Comparison of ENCODE assay signal across 17 cellular contexts in the genomic region with DNA sequence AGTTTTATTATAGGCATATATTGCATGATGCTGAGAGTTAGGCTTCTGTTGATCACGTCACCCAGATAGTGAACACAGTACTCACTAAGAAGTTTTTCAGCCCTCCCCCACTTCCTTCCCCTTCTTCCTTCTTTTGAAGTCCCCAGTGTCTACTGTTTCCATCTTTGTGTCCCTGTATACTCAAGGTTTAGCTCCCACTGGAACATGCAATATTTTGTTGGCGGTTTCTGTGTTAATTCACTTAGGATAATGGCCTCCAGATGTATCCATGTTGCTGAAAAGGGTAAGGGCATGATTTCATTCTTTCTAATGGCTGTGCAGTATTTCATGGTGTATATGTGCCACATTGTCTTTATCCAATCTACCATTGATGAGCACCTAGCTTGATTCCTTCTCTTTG.
DNase-seq lines count a peak whose midpoint lies in the region; TF ChIP-seq lines count a peak whose summit lies in the region.
"Had no signal": no experiment of that assay in that cellular context is flagged by ENCODE, and none has a peak within 500 bp of the region (broad histone marks: within the 10 kb centered on the region; RNA-seq: fewer than 3 reads in every experiment).

No MANE protein-coding gene starts in this region.

- no peak overlapping the region for H3K14ac ChIP-seq in mesenchymal stem cell (ENCODE audit: low read length in 2 of 2)

- H2BK120ac ChIP-seq in mesenchymal stem cell (ENCODE audit: low read depth, low read length) = no peak overlapping the region

- H3K23ac ChIP-seq in mesenchymal stem cell (ENCODE audit: low read length in 2 of 2) = no peak overlapping the region

- intact Hi-C loops in left ventricle myocardium inferior (cut with micrococcal nuclease) = no loop called here

- TF ChIP-seq CTCF in AG10803 (conservative IDR thresholded peaks at IDR 0.05; ENCODE audit: low read length) (no peak), endothelial cell (IDR thresholded peaks at IDR 0.05; ENCODE audit: unreplicated experiment) (no peak), left ventricle myocardium inferior (IDR thresholded peaks at IDR 0.05; ENCODE audit: borderline replicate concordance) (no peak)

- H4K91ac ChIP-seq in mesenchymal stem cell (ENCODE audit: low read length) = no peak overlapping the region

- H3K27me3 Mint-ChIP-seq in endothelial cell (ENCODE audit: unreplicated experiment) = no peaks in the 10 kb centered on the region
- H3K27me3 Mint-ChIP-seq: CD8-positive, alpha-beta memory T cell had no signal

- no peak overlapping the region for H3K18ac ChIP-seq in mesenchymal stem cell (ENCODE audit: low read depth in 1 of 2, low read length in 2 of 2)

- H3K36me3 Mint-ChIP-seq in endothelial cell (ENCODE audit: low read depth, unreplicated experiment) = no peaks in the 10 kb centered on the region

- no peaks in the 10 kb centered on the region for H3K9me2 ChIP-seq in Karpas-422 (replicated peaks; ENCODE audit: insufficient read depth, low read length)

- H3K4me3 ChIP-seq in AG10803 (ENCODE audit: low read length) (no peak overlapping the region), Karpas-422 (ENCODE audit: low read length) (no peak overlapping the region), mesenchymal stem cell (ENCODE audit: insufficient read depth in 1 of 2, low read depth in 1 of 2, low read length in 2 of 2) (no peak overlapping the region), left ventricle myocardium inferior (no peak overlapping the region)
- H3K4me3 ChIP-seq: GM12878 had no signal

- no peaks in the 10 kb centered on the region for H3K79me1 ChIP-seq in mesenchymal stem cell (replicated peaks; ENCODE audit: low read length, poor library complexity, severe bottlenecking)

- H2AFZ ChIP-seq in Karpas-422 (ENCODE audit: low read length) = no peak overlapping the region
- no peak overlapping the region for H2AFZ ChIP-seq in mesenchymal stem cell (ENCODE audit: low read depth, low read length)

- H3K27me3 ChIP-seq in Karpas-422 (ENCODE audit: low read length) = no peaks in the 10 kb centered on the region
- no peaks in the 10 kb centered on the region for H3K27me3 ChIP-seq in mesenchymal stem cell (ENCODE audit: control insufficient read depth in 1 of 2, insufficient read depth in 1 of 2, low read length in 2 of 2)
- no peaks in the 10 kb centered on the region for H3K27me3 ChIP-seq in left ventricle myocardium inferior (ENCODE audit: low read depth)

- H3K9me3 Mint-ChIP-seq in endothelial cell (ENCODE audit: unreplicated experiment) = no peaks in the 10 kb centered on the region

- H3K4me3 Mint-ChIP-seq in endothelial cell (ENCODE audit: unreplicated experiment) = peak overlapping the region; percentile 85
- H3K4me3 Mint-ChIP-seq: CD8-positive, alpha-beta memory T cell had no signal

- DNase-seq in AG10803 (ENCODE audit: low read depth) (peak; percentile 12), Karpas-422 (no peak), endothelial cell (ENCODE audit: low spot score) (no peak), mesenchymal stem cell (no peak), HT-29 (ENCODE audit: low spot score) (no peak), OCI-M1 (lab: John Stamatoyannopoulos, UW) (no peak), NCI-H2029 (lab: John Stamatoyannopoulos, UW) (no peak), left ventricle myocardium inferior (no peak)
- DNase-seq: CD8-positive, alpha-beta memory T cell; GDM1; NCI-H1048; NCI-H1436 treated with DMSO at 0.1 percent for 48 hours; NCI-H2081; NCI-H510A; NCI-H82 had no signal

- no peaks in the 10 kb centered on the region for H3K4me1 ChIP-seq in Karpas-422 (ENCODE audit: low read length)
- no peaks in the 10 kb centered on the region for H3K4me1 ChIP-seq in mesenchymal stem cell (ENCODE audit: control insufficient read depth, insufficient read depth, low read depth, low read length)
- H3K4me1 ChIP-seq in left ventricle myocardium inferior = no peaks in the 10 kb centered on the region

- peaks cover 23% of the 10 kb centered on the region for H3K4me1 Mint-ChIP-seq in endothelial cell (ENCODE audit: unreplicated experiment)
- H3K4me1 Mint-ChIP-seq: CD8-positive, alpha-beta memory T cell had no signal

- no peak overlapping the region for H2BK5ac ChIP-seq in mesenchymal stem cell (ENCODE audit: low read depth, low read length, poor library complexity, severe bottlenecking)

- no peak overlapping the region for H2AK5ac ChIP-seq in mesenchymal stem cell (ENCODE audit: low read length, severe bottlenecking)

- H3K4me2 ChIP-seq in Karpas-422 (ENCODE audit: low read depth, low read length, poor library complexity, severe bottlenecking) (no peak overlapping the region), mesenchymal stem cell (ENCODE audit: low read length, poor library complexity, severe bottlenecking) (no peak overlapping the region)
- H3K4me2 ChIP-seq: KMS-11 had no signal

- H3K27ac ChIP-seq in Karpas-422 (ENCODE audit: low read length) (peak overlapping the region; percentile 11; the same call in 1 of the 2 replicates), mesenchymal stem cell (ENCODE audit: low read length, poor library complexity, severe bottlenecking) (peak overlapping the region; percentile 77), left ventricle myocardium inferior (replicated peaks) (no peak overlapping the region)
- H3K27ac ChIP-seq: KMS-11 had no signal

- H3K9me3 ChIP-seq in Karpas-422 (ENCODE audit: low read length) (peaks cover 5% of the 10 kb centered on the region; the same call in 1 of the 2 replicates), mesenchymal stem cell (ENCODE audit: control insufficient read depth, low read length) (no peaks in the 10 kb centered on the region), left ventricle myocardium inferior (replicated peaks) (peaks cover 22% of the 10 kb centered on the region)

- peak overlapping the region; percentile 87 for H3K27ac Mint-ChIP-seq in endothelial cell (ENCODE audit: unreplicated experiment)
- H3K27ac Mint-ChIP-seq: CD8-positive, alpha-beta memory T cell had no signal

- no peaks in the 10 kb centered on the region for H4K20me1 ChIP-seq in Karpas-422 (ENCODE audit: insufficient read depth, low read depth, low read length)

- H3K79me2 ChIP-seq in Karpas-422 (ENCODE audit: low read length) = no peaks in the 10 kb centered on the region

- no peak overlapping the region for H3K4ac ChIP-seq in mesenchymal stem cell (ENCODE audit: low read depth in 1 of 2, low read length in 2 of 2)

- H2BK15ac ChIP-seq in mesenchymal stem cell (ENCODE audit: low read depth, poor library complexity, severe bottlenecking) = no peak overlapping the region

- H3K9ac ChIP-seq in Karpas-422 (ENCODE audit: low read length) = no peak overlapping the region
- no peak overlapping the region for H3K9ac ChIP-seq in mesenchymal stem cell (ENCODE audit: low read length)
- H3K9ac ChIP-seq: KMS-11 had no signal

- H2BK12ac ChIP-seq in mesenchymal stem cell (ENCODE audit: low read length in 2 of 2) = no peak overlapping the region

- WGBS in mesenchymal stem cell = 97% methylated on average over 2 of the region's 2 CpGs

- H4K8ac ChIP-seq in mesenchymal stem cell (ENCODE audit: low read length) = no peak overlapping the region

- no peaks in the 10 kb centered on the region for H3K36me3 ChIP-seq in Karpas-422 (ENCODE audit: insufficient read depth, low read length)
- H3K36me3 ChIP-seq in mesenchymal stem cell (ENCODE audit: control insufficient read depth in 1 of 2, insufficient read depth in 2 of 2, low read depth in 1 of 2, low read length in 2 of 2) = no peaks in the 10 kb centered on the region
- H3K36me3 ChIP-seq in left ventricle myocardium inferior = no peaks in the 10 kb centered on the region
